8 cellular contexts compared by ENCODE assay signal in the genomic region with DNA sequence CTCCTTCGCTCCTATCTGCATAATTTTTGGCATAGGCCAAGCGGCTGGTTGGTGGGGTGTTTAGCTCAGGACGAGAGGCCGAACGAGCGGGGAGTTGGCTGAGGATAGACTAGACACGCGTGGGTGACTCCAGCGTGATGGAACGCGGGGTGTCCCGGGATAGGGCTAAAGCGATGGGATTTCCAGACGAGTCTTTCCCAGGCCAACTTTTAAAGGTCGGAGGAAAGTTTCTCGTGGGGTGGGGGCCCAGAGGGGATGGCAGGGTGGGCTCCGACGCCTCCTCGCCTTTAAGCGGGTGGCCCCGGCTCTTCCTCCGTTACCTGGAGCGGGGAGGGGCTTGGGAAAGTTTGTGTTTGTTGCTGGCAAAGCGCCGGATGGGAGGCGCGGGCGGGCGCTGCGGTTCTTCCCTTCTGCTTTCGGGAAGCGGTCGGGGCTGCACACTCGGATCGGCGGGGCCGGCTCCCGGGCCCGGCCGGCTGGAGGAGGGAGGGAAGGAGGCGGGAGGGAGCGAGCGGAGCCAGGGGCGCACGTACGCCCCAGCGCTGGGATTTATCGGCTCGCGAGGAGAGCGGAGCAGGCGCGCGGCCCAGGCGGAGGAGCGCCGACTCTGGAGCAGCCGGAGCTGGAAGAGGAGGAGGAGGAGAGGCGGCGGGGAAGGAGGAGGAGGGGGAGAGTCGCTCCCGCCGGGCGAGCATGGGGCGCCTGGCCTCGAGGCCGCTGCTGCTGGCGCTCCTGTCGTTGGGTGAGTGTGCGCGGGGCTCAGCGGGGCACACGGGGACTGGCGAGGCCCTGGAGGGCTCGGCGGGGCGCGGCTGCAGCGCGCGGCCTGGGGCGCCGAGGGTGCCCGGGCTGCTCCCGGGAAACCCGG. TPM values are rescaled to one million over a fixed set of nuclear protein-coding genes. Genes with fewer than 3 reads are reported as not detected.
DNase-seq lines count a peak whose midpoint lies in the region; ATAC-seq lines count a peak whose summit lies in the region.

TSS of gene PTGFRN (plus strand) at position 406 of the 868 bp plus-strand sequence. CDS start at position 694, 288 bp downstream.

- H3K36me3 Mint-ChIP-seq in activated CD8-positive, alpha-beta T cell treated with anti-CD3 and anti-CD28 coated beads, Interleukin-2, amount 10 ng/mL, durations not matched to agents 7 days and 5 days (ENCODE audit: low read depth): no peaks in the 10 kb centered on the region

- POLR2A ChIA-PET in activated CD8-positive, alpha-beta T cell treated with anti-CD3 and anti-CD28 coated beads, Interleukin-2, amount 10 ng/mL, durations not matched to agents 7 days and 5 days (lab: Charles Lee): no interaction called here

- ATAC-seq in activated CD8-positive, alpha-beta T cell treated with anti-CD3 and anti-CD28 coated beads, Interleukin-2, amount 10 ng/mL, durations not matched to agents 7 days and 5 days: peak; percentile 68
- peak; percentile 56 for ATAC-seq in stimulated activated naive CD8-positive, alpha-beta T cell treated with anti-CD3 and anti-CD28 coated beads, Interleukin-15, Interleukin-2, amounts not matched to agents 100 U/mL and 50 U/mL, for 24 hours
- ATAC-seq in GM21423 (IDR thresholded peaks at IDR 0.05; ENCODE audit: unreplicated experiment) (no peak), HG03521 (IDR thresholded peaks at IDR 0.05; ENCODE audit: unreplicated experiment) (no peak)

- peaks cover 9% of the 10 kb centered on the region for H3K27me3 Mint-ChIP-seq in activated CD8-positive, alpha-beta T cell treated with anti-CD3 and anti-CD28 coated beads, Interleukin-2, amount 10 ng/mL, durations not matched to agents 7 days and 5 days (ENCODE audit: low read depth)

- no peaks in the 10 kb centered on the region for H3K9me3 Mint-ChIP-seq in activated CD8-positive, alpha-beta T cell treated with anti-CD3 and anti-CD28 coated beads, Interleukin-2, amount 10 ng/mL, durations not matched to agents 7 days and 5 days (ENCODE audit: insufficient read depth)

- peaks cover 4% of the 10 kb centered on the region for H3K4me1 Mint-ChIP-seq in activated CD8-positive, alpha-beta T cell treated with anti-CD3 and anti-CD28 coated beads, Interleukin-2, amount 10 ng/mL, durations not matched to agents 7 days and 5 days (ENCODE audit: low read depth)

- DNase-seq in EH (ENCODE audit: low read depth) (peak; percentile 53), NCI-H128 (lab: John Stamatoyannopoulos, UW; ENCODE audit: unreplicated experiment) (peak; percentile 30), epidermal melanocyte (ENCODE audit: insufficient read length, low spot score) (peak; percentile 52), mesenteric fat pad (ENCODE audit: low spot score) (no peak)
- DNase-seq in activated CD8-positive, alpha-beta T cell treated with anti-CD3 and anti-CD28 coated beads, Interleukin-2, amount 10 ng/mL, durations not matched to agents 7 days and 5 days: no peak
- peak; percentile 43 for DNase-seq in stimulated activated naive CD8-positive, alpha-beta T cell treated with anti-CD3 and anti-CD28 coated beads, Interleukin-15, Interleukin-2, amounts not matched to agents 100 U/mL and 50 U/mL, for 24 hours

- H3K27ac Mint-ChIP-seq in activated CD8-positive, alpha-beta T cell treated with anti-CD3 and anti-CD28 coated beads, Interleukin-2, amount 10 ng/mL, durations not matched to agents 7 days and 5 days: no peak within 1 kb of the TSS

- peak within 1 kb of the TSS; percentile 68 for H3K4me3 Mint-ChIP-seq in activated CD8-positive, alpha-beta T cell treated with anti-CD3 and anti-CD28 coated beads, Interleukin-2, amount 10 ng/mL, durations not matched to agents 7 days and 5 days

- CTCF ChIA-PET in activated CD8-positive, alpha-beta T cell treated with anti-CD3 and anti-CD28 coated beads, Interleukin-2, amount 10 ng/mL, durations not matched to agents 7 days and 5 days (lab: Charles Lee): interaction anchor here (1.7 kb wide), 1 partner anchor 56 kb away, joined by 5 read pairs; no protein-coding TSS in a partner anchor

RNA-seq across cellular contexts. Expression of gene PTGFRN, which starts in this region (rescaled TPM):
- under 1 TPM; 0.89 to 0.90 TPM for total RNA-seq in activated CD8-positive, alpha-beta T cell treated with anti-CD3 and anti-CD28 coated beads, Interleukin-2, amount 10 ng/mL, durations not matched to agents 7 days and 5 days
- 24.0 TPM for total RNA-seq in mesenteric fat pad

Comparison
In these comparisons a context has a peak if more than half of its experiments do, and no peak if none do; other contexts are left out.
1. RNA of gene PTGFRN (total RNA-seq): 24.0 TPM in mesenteric fat pad (single experiment); 0.89 to 0.90 TPM in activated CD8-positive, alpha-beta T cell treated with anti-CD3 and anti-CD28 coated beads, Interleukin-2, amount 10 ng/mL, durations not matched to agents 7 days and 5 days; every median in the first group is over 10 times any median in the second.
2. Peak in ATAC-seq in activated CD8-positive, alpha-beta T cell treated with anti-CD3 and anti-CD28 coated beads, Interleukin-2, amount 10 ng/mL, durations not matched to agents 7 days and 5 days; RNA of the gene not detected or under 1 TPM.
3. DNase-seq: peak in EH (single experiment), NCI-H128 (single experiment), epidermal melanocyte (single experiment) and stimulated activated naive CD8-positive, alpha-beta T cell treated with anti-CD3 and anti-CD28 coated beads, Interleukin-15, Interleukin-2, amounts not matched to agents 100 U/mL and 50 U/mL, for 24 hours (single experiment); none in activated CD8-positive, alpha-beta T cell treated with anti-CD3 and anti-CD28 coated beads, Interleukin-2, amount 10 ng/mL, durations not matched to agents 7 days and 5 days (single experiment) and mesenteric fat pad (single experiment).